19 cellular contexts compared by ENCODE assay signal in genomic region chr7:28472332-28472731, GRCh38.
"Had no signal": no experiment of that assay in that cellular context is flagged by ENCODE, and none has a peak within 500 bp of the region (broad histone marks: within the 10 kb centered on the region; RNA-seq: fewer than 3 reads in every experiment).

No MANE protein-coding gene starts in this region.

- H3K4me1 ChIP-seq: stomach had no signal

- H3K27me3 ChIP-seq: gastrocnemius medialis, right atrium auricular region, thyroid gland had no signal

- DNase-seq: effector CD4-positive, alpha-beta T cell; gastrocnemius medialis; immature natural killer cell; kidney; left cardiac atrium; naive thymus-derived CD4-positive, alpha-beta T cell; posterior cingulate gyrus; small intestine; stimulated activated CD4-positive, alpha-beta T cell treated with anti-CD3 and anti-CD28 coated beads, Interleukin-12 subunit alpha, Interleukin-12 subunit beta, amount 100 ng/mL, for 4 hours; stimulated activated naive CD4-positive, alpha-beta T cell; stomach; thyroid gland had no signal

- FAIRE-seq: endometrium, small intestine, urothelium cell line had no signal

- H3K27ac ChIP-seq: coronary artery, gastrocnemius medialis, right atrium auricular region, stomach, thyroid gland had no signal

- H3K4me1 Mint-ChIP-seq: immature natural killer cell had no signal

- H3K36me3 ChIP-seq: gastrocnemius medialis, right atrium auricular region, stomach, thyroid gland had no signal

- ATAC-seq: esophagus mucosa; gastrocnemius medialis; left cardiac atrium; naive thymus-derived CD4-positive, alpha-beta T cell had no signal

- H3K4me3 ChIP-seq: coronary artery, gastrocnemius medialis, right atrium auricular region, stomach, thyroid gland had no signal

- H3K9me3 ChIP-seq: gastrocnemius medialis, right atrium auricular region, stomach, thyroid gland had no signal

- H3K4me3 Mint-ChIP-seq: immature natural killer cell; naive thymus-derived CD4-positive, alpha-beta T cell; neural crest cell; type B pancreatic cell had no signal

- H3K9me3 Mint-ChIP-seq: immature natural killer cell, type B pancreatic cell had no signal

- H3K27ac Mint-ChIP-seq: immature natural killer cell; naive thymus-derived CD4-positive, alpha-beta T cell; type B pancreatic cell had no signal

- H3K36me3 Mint-ChIP-seq: immature natural killer cell; naive thymus-derived CD4-positive, alpha-beta T cell; type B pancreatic cell had no signal
